1 cellular context compared by ENCODE assay signal in the genomic region with DNA sequence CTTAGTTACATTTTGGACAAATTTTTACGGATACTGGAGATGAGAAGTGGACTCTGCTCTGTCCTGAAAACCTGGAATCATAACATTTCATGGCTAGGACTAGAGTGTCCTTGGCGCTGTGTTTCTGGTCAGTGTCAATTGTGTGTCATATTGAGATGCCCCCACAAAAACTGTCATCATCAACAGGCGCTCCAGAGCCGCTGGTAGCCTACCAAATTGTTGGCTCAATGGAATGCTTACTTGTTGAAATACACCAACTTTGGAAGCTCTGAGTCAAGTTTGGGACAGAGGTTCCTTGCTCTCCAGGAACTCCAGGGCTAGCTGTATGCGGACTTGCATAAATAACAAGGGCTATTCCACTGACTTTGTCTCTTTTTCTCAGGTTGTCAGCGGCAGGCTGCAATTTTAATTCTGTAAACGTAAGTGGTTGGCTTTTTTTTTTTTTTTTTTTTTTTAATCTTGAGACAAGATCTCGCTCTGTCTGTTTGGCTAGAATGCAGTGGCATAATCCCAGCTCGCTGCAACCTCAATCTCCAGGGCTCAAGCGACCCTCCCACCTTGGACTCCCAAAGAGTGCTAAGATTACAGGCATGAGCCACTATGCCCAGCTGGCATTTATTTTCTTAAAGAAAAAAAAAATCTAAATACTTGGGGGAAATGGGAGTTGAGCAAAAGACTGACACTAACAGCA.
TF ChIP-seq lines count a peak whose summit lies in the region.

No MANE protein-coding gene starts in this region.

TF ChIP-seq in HEK293, 187 proteins besides CTCF, POLR2A, EP300 and RAD21 (continued from another document):
- TF ChIP-seq ZNF580 (tag by site-specific recombination; IDR thresholded peaks at IDR 0.05) (no peak), ZNF248 (tag by site-specific recombination; IDR thresholded peaks at IDR 0.05) (no peak), ZNF132 (tag by site-specific recombination; IDR thresholded peaks at IDR 0.05; ENCODE audit: borderline replicate concordance) (no peak), SCRT2 (tag by site-specific recombination; IDR thresholded peaks at IDR 0.05) (peak; percentile 79), ZNF843 (tag by site-specific recombination; IDR thresholded peaks at IDR 0.05) (no peak), ZNF37A (tag by site-specific recombination; IDR thresholded peaks at IDR 0.05) (no peak)
TF ChIP-seq in HEK293: peak in this region for 4.
